Comparison of ENCODE assay signal across 8 cellular contexts in genomic region chr3:58299839-58300516, GRCh38. TPM values are rescaled to one million over a fixed set of nuclear protein-coding genes. Genes with fewer than 3 reads are reported as not detected.
DNase-seq lines count a peak whose midpoint lies in the region; ATAC-seq, FAIRE-seq and TF ChIP-seq lines count a peak whose summit lies in the region.

No MANE protein-coding gene starts in this region.

- H3K27me3 Mint-ChIP-seq in glutamatergic neuron (ENCODE audit: unreplicated experiment) = peaks cover 6% of the 10 kb centered on the region
- H3K27me3 Mint-ChIP-seq in stimulated activated memory B cell treated with anti-CD40 and anti-IgM and Interleukin-4, amounts not matched to agents 10 μg/mL and 1 μg/mL and 100 μg/mL, for 72 hours = no peaks in the 10 kb centered on the region

- H3K27me3 ChIP-seq in thoracic aorta (replicated peaks; ENCODE audit: insufficient read depth) = no peaks in the 10 kb centered on the region

- H3K4me1 ChIP-seq in thoracic aorta (ENCODE audit: control insufficient read depth in 1 of 2, low read depth in 2 of 2) = peaks cover 0 to 5% of the 10 kb centered on the region in 2 donors

- H3K4me1 Mint-ChIP-seq in glutamatergic neuron (ENCODE audit: low read depth, unreplicated experiment) = peaks cover 10% of the 10 kb centered on the region
- no peaks in the 10 kb centered on the region for H3K4me1 Mint-ChIP-seq in stimulated activated memory B cell treated with anti-CD40 and anti-IgM and Interleukin-4, amounts not matched to agents 10 μg/mL and 1 μg/mL and 100 μg/mL, for 72 hours

- FAIRE-seq in GM12891 (lab: Jason Lieb, UNC) = no peak

- H3K4me3 ChIP-seq in thoracic aorta = no peak overlapping the region

- H3K36me3 ChIP-seq in thoracic aorta = no peaks in the 10 kb centered on the region

- H3K9me3 Mint-ChIP-seq in glutamatergic neuron (ENCODE audit: unreplicated experiment) = no peaks in the 10 kb centered on the region
- no peaks in the 10 kb centered on the region for H3K9me3 Mint-ChIP-seq in stimulated activated memory B cell treated with anti-CD40 and anti-IgM and Interleukin-4, amounts not matched to agents 10 μg/mL and 1 μg/mL and 100 μg/mL, for 72 hours

- peak; percentile 68 for TF ChIP-seq CTCF in glutamatergic neuron (IDR thresholded peaks at IDR 0.05; ENCODE audit: partially characterized antibody, unreplicated experiment)
- peak; percentile 43 for TF ChIP-seq CTCF in thoracic aorta (IDR thresholded peaks at IDR 0.05)

- ATAC-seq in SK-N-SH treated with all-trans-retinoic acid at 6 μM for 48 hours = peak; percentile 57; the same call in 2 of the 3 replicates
- ATAC-seq in thoracic aorta (ENCODE audit: insufficient number of reproducible peaks, low FRiP score, low read depth) = no peak
- ATAC-seq in stimulated activated memory B cell treated with anti-CD40 and anti-IgM and Interleukin-4, amounts not matched to agents 10 μg/mL and 1 μg/mL and 100 μg/mL, for 72 hours = no peak

- peaks cover 10% of the 10 kb centered on the region for H3K36me3 Mint-ChIP-seq in glutamatergic neuron (ENCODE audit: unreplicated experiment)
- H3K36me3 Mint-ChIP-seq in stimulated activated memory B cell treated with anti-CD40 and anti-IgM and Interleukin-4, amounts not matched to agents 10 μg/mL and 1 μg/mL and 100 μg/mL, for 72 hours = no peaks in the 10 kb centered on the region

- H3K4me3 Mint-ChIP-seq in glutamatergic neuron (ENCODE audit: unreplicated experiment) = no peak overlapping the region
- no peak overlapping the region for H3K4me3 Mint-ChIP-seq in stimulated activated memory B cell treated with anti-CD40 and anti-IgM and Interleukin-4, amounts not matched to agents 10 μg/mL and 1 μg/mL and 100 μg/mL, for 72 hours

- no peak overlapping the region for H3K27ac Mint-ChIP-seq in glutamatergic neuron (ENCODE audit: unreplicated experiment)
- H3K27ac Mint-ChIP-seq in stimulated activated memory B cell treated with anti-CD40 and anti-IgM and Interleukin-4, amounts not matched to agents 10 μg/mL and 1 μg/mL and 100 μg/mL, for 72 hours = no peak overlapping the region

- no peak overlapping the region for H3K27ac ChIP-seq in thoracic aorta

- no peaks in the 10 kb centered on the region for H3K9me3 ChIP-seq in thoracic aorta

- TF ChIP-seq POLR2A in GM12891 (IDR thresholded peaks at IDR 0.05; ENCODE audit: low read depth, low read length) = no peak

- peak; percentile 18 for DNase-seq in NCI-H82 (lab: John Stamatoyannopoulos, UW)
- DNase-seq in NCI-H82 treated with DMSO at 0.1 percent for 48 hours (lab: John Stamatoyannopoulos, UW; ENCODE audit: unreplicated experiment) = no peak
- no peak for DNase-seq in glutamatergic neuron
- no peak for DNase-seq in thoracic aorta (ENCODE audit: low spot score)
- DNase-seq in HuH-7 (ENCODE audit: low spot score) = no peak
- DNase-seq in GM12891 (ENCODE audit: insufficient read length, low spot score) = no peak

TF ChIP-seq in SK-N-SH treated with all-trans-retinoic acid at 6 μM for 48 hours, 23 proteins besides CTCF, POLR2A, EP300 and RAD21 (continues in another document):
- TF ChIP-seq TSHZ2 (CRISPR knock-in tag; IDR thresholded peaks at IDR 0.05) (no peak), CSDC2 (CRISPR knock-in tag; IDR thresholded peaks at IDR 0.05) (no peak), POU6F1 (CRISPR knock-in tag; IDR thresholded peaks at IDR 0.05; ENCODE audit: borderline replicate concordance, low read depth) (no peak), TCF4 (CRISPR knock-in tag; IDR thresholded peaks at IDR 0.05; ENCODE audit: borderline replicate concordance) (no peak), RARB (CRISPR knock-in tag; IDR thresholded peaks at IDR 0.05) (no peak), GLIS3 (CRISPR knock-in tag; IDR thresholded peaks at IDR 0.05) (no peak)

TF ChIP-seq in GM12891, 5 proteins besides CTCF, POLR2A, EP300 and RAD21:
- TF ChIP-seq TAF1 (IDR thresholded peaks at IDR 0.05; ENCODE audit: low read depth, low read length) (no peak), PAX5 (IDR thresholded peaks at IDR 0.05; ENCODE audit: insufficient read depth, low read length, severe bottlenecking) (no peak), SPI1 (IDR thresholded peaks at IDR 0.05; ENCODE audit: low read depth, low read length) (no peak), POLR2AphosphoS5 (IDR thresholded peaks at IDR 0.05; ENCODE audit: low read depth, low read length) (no peak)

RNA-seq across cellular contexts. Expression of gene RPP14, which starts 6.1 kb away (rescaled TPM):
- 18.4 TPM for total RNA-seq in glutamatergic neuron (ENCODE audit: unreplicated experiment)
- total RNA-seq in thoracic aorta = 10 to 100 TPM in 1 of 2 donors, 1 to 10 TPM in 1; 5.0 to 10.1 TPM
- 5.9 TPM for polyA plus RNA-seq in GM12891 (2012; ENCODE audit: low read depth, missing spikeins)

RNA-seq across cellular contexts. Expression of gene HTD2, which starts 6.3 kb away (rescaled TPM):
- 7.4 TPM for total RNA-seq in glutamatergic neuron (ENCODE audit: unreplicated experiment)
- total RNA-seq in thoracic aorta = 10 to 100 TPM in 1 of 2 donors, not detected in 1; 13.9 TPM
- 2.8 TPM for polyA plus RNA-seq in GM12891 (2012; ENCODE audit: low read depth, missing spikeins)

RNA-seq across cellular contexts. Expression of gene PXK, which starts 32.7 kb away (rescaled TPM):
- total RNA-seq in glutamatergic neuron (ENCODE audit: unreplicated experiment) (14.0 TPM), thoracic aorta (10 to 100 TPM; 22.1 to 34.2 TPM)
- 9.5 TPM for polyA plus RNA-seq in GM12891 (2012; ENCODE audit: low read depth, missing spikeins)
